Comparison of ENCODE assay signal across 8 cellular contexts in the genomic region with DNA sequence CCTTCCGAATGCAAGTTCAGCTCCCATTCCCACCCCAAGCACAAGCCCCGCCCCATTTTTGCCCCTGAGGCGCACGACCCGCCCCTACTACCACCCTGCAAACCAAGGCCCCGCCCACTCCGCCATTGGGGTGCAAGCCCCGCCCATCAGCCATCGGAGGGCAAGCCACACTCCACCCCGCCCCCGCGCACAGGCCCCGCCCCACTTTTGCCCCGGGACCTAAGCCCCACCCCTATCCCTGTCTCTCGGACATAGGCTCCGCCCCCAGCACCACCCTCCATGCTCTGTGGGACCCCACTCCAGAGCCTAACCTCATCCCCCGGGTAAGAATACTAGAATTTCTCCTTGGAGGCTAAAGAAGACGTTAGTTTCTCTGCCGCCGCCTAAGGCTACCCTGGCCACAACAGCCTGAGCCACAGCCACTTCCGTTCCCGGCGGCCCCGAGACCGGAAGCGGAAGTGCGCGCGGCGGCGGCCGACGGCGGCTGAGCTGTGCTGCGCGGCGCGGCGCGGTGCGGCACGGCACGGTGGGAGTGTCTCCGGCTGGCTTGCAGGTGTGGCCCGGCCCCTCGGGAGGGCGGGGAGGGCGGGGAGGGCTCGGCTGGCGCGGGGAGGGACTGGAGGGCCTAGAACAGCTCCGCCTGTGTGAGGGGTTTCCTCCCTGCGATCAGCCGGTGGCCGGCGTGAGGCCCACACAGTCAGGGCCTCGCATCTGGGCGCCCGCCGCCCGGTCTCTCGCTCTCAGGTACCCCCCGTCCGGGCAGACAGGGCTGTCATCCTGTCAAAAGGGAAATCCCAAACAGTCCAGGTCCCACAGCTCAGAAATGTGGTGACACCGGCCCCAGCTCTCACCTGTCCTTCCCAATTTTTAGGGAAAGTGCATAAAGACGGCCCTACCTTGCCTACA. TPM values are rescaled to one million over a fixed set of nuclear protein-coding genes. Genes with fewer than 3 reads are reported as not detected.
DNase-seq lines count a peak whose midpoint lies in the region; TF ChIP-seq lines count a peak whose summit lies in the region.

A gene (plus strand): TSS at position 451 of the 906 bp plus-strand sequence. CDS start 3,444 bp downstream, outside the sequence.

- peak within 1 kb of the TSS; percentile 83 for H3K9ac ChIP-seq in SK-N-SH

- TF ChIP-seq CTCF in GM06990 (IDR thresholded peaks at IDR 0.05; ENCODE audit: insufficient read depth, low read length, poor library complexity, severe bottlenecking) = no peak
- TF ChIP-seq CTCF in HFFc6 (IDR thresholded peaks at IDR 0.05) = no peak
- no peak for TF ChIP-seq CTCF in NB4 (IDR thresholded peaks at IDR 0.05; ENCODE audit: low read depth, low read length)
- TF ChIP-seq CTCF in SK-N-SH (IDR thresholded peaks at IDR 0.05) = no peak
- TF ChIP-seq CTCF in suprapubic skin (IDR thresholded peaks at IDR 0.05) = no peak

- H3K36me3 ChIP-seq in GM06990 (ENCODE audit: control insufficient read depth, insufficient read depth, low read length) (peaks cover under 1% of the 10 kb centered on the region; the same call in 1 of the 2 replicates), SK-N-SH (replicated peaks in 1 of 2; ENCODE audit: control insufficient read depth in 1 of 2, insufficient read depth in 2 of 2, low read length in 1 of 2) (peaks cover 4 to 7% of the 10 kb centered on the region in 2 experiments), suprapubic skin (peaks cover 4% of the 10 kb centered on the region)

- H3K27me3 Mint-ChIP-seq in HFFc6 (ENCODE audit: insufficient read depth) = peaks cover 3% of the 10 kb centered on the region
- no peaks in the 10 kb centered on the region for H3K27me3 Mint-ChIP-seq in activated naive CD4-positive, alpha-beta T cell treated with anti-CD3 and anti-CD28 coated beads, Interleukin-2, amount 50 U/mL, for 24 hours

- H3K9me2 ChIP-seq in SK-N-SH = no peaks in the 10 kb centered on the region

- WGBS in SK-N-SH (ENCODE audit: low lambda C conversion rate) = 0% methylated on average over 11 of the region's 66 CpGs
- 4% methylated on average over 7 of the region's 66 CpGs for WGBS in suprapubic skin

- H4K20me1 ChIP-seq in SK-N-SH (ENCODE audit: insufficient read depth) = 0 out of 2 replicates have a peak, but pooled peaks cover 8% of the 10 kb centered on the region

- peak within 1 kb of the TSS; percentile 87 for H3K4me2 ChIP-seq in SK-N-SH

- no peaks in the 10 kb centered on the region for H3K9me3 Mint-ChIP-seq in HFFc6
- H3K9me3 Mint-ChIP-seq in activated naive CD4-positive, alpha-beta T cell treated with anti-CD3 and anti-CD28 coated beads, Interleukin-2, amount 50 U/mL, for 24 hours = no peaks in the 10 kb centered on the region

- no peak for TF ChIP-seq EP300 in SK-N-SH (IDR thresholded peaks at IDR 0.05; ENCODE audit: borderline replicate concordance in 1 of 2, low read depth in 1 of 2, low read length in 1 of 2)
- no peak for TF ChIP-seq EP300 in suprapubic skin (IDR thresholded peaks at IDR 0.05)

- no peaks in the 10 kb centered on the region for H3K27me3 ChIP-seq in GM06990 (replicated peaks; ENCODE audit: control insufficient read depth, insufficient read depth, low read length)
- H3K27me3 ChIP-seq in SK-N-SH (ENCODE audit: insufficient read depth) = no peaks in the 10 kb centered on the region
- H3K27me3 ChIP-seq in suprapubic skin = no peaks in the 10 kb centered on the region

- peak within 1 kb of the TSS; percentile 96 for H3K4me3 Mint-ChIP-seq in HFFc6
- H3K4me3 Mint-ChIP-seq in activated naive CD4-positive, alpha-beta T cell treated with anti-CD3 and anti-CD28 coated beads, Interleukin-2, amount 50 U/mL, for 24 hours = peak within 1 kb of the TSS; percentile 97

- no peaks in the 10 kb centered on the region for H3K36me3 Mint-ChIP-seq in HFFc6 (ENCODE audit: low read depth)
- peaks cover 3% of the 10 kb centered on the region for H3K36me3 Mint-ChIP-seq in activated naive CD4-positive, alpha-beta T cell treated with anti-CD3 and anti-CD28 coated beads, Interleukin-2, amount 50 U/mL, for 24 hours

- H3K27ac Mint-ChIP-seq in HFFc6 = peak within 1 kb of the TSS; percentile 99
- H3K27ac Mint-ChIP-seq in activated naive CD4-positive, alpha-beta T cell treated with anti-CD3 and anti-CD28 coated beads, Interleukin-2, amount 50 U/mL, for 24 hours = peak within 1 kb of the TSS; percentile 99

- H3F3A ChIP-seq in SK-N-SH (replicated peaks; ENCODE audit: insufficient read depth) = peaks cover 16% of the 10 kb centered on the region

- peak within 1 kb of the TSS; percentile 91 to 96 for H3K27ac ChIP-seq in SK-N-SH (ENCODE audit: low read depth in 2 of 2, low read length in 1 of 2)
- H3K27ac ChIP-seq in suprapubic skin = peak within 1 kb of the TSS; percentile 97

- no peak for TF ChIP-seq RAD21 in SK-N-SH (IDR thresholded peaks at IDR 0.05; ENCODE audit: low read length)

- peaks cover 27% of the 10 kb centered on the region for H3K79me2 ChIP-seq in SK-N-SH (ENCODE audit: insufficient read depth)

- H3K4me1 Mint-ChIP-seq in HFFc6 (ENCODE audit: low read depth) = peaks cover 6% of the 10 kb centered on the region
- peaks cover 20% of the 10 kb centered on the region for H3K4me1 Mint-ChIP-seq in activated naive CD4-positive, alpha-beta T cell treated with anti-CD3 and anti-CD28 coated beads, Interleukin-2, amount 50 U/mL, for 24 hours

- H3K4me1 ChIP-seq in SK-N-SH (ENCODE audit: control insufficient read depth in 1 of 2, insufficient read depth in 2 of 2, low read depth in 1 of 2, low read length in 1 of 2) (peaks cover 0 to 7% of the 10 kb centered on the region in 2 experiments; a peak in 3 of 4 replicates), suprapubic skin (peaks cover 17% of the 10 kb centered on the region)

- CTCF ChIA-PET in SK-N-SH (lab: Yijun Ruan, JAX) = interaction anchor here (1.1 to 10.2 kb wide), 4 partner anchors 10 to 134 kb away, joined by 3 to 123 read pairs (median 6); a partner anchor contains a TSS

- peak within 1 kb of the TSS; percentile 94 for H2AFZ ChIP-seq in SK-N-SH (ENCODE audit: low read depth)

- H3K4me3 ChIP-seq in GM06990 (replicated peaks; ENCODE audit: low read depth, low read length) = peak within 1 kb of the TSS; percentile 90
- H3K4me3 ChIP-seq in NB4 (ENCODE audit: low read depth, low read length) = peak within 1 kb of the TSS; percentile 95
- H3K4me3 ChIP-seq in SK-N-SH (ENCODE audit: low read depth in 2 of 2, low read length in 1 of 2) = peak within 1 kb of the TSS; percentile 78 to 93
- H3K4me3 ChIP-seq in suprapubic skin = peak within 1 kb of the TSS; percentile 89

- TF ChIP-seq POLR2A in NB4 (IDR thresholded peaks at IDR 0.05; ENCODE audit: extremely low read depth, insufficient read length) (peak; percentile 88), suprapubic skin (IDR thresholded peaks at IDR 0.05) (peak in 1 of 2 donors; percentile 69)

- POLR2A ChIA-PET in SK-N-SH (lab: Yijun Ruan, JAX) = interaction anchor here (0.6 to 1.8 kb wide), 5 partner anchors 11 to 942 kb away, joined by 3 to 15 read pairs (median 4); a partner anchor contains a TSS

- H3K9me3 ChIP-seq in SK-N-SH (no peaks in the 10 kb centered on the region), suprapubic skin (no peaks in the 10 kb centered on the region)

- DNase-seq in GM06990 (ENCODE audit: extremely low read depth, insufficient read length) = peak; percentile 97
- peak; percentile 71 for DNase-seq in HFFc6
- DNase-seq in NB4 (ENCODE audit: low read depth) = peak; percentile 96
- DNase-seq in SK-N-SH = peak; percentile 99
- DNase-seq in glomerular endothelial cell (ENCODE audit: extremely low read depth, low read depth, low spot score) = peak; percentile 29
- DNase-seq in occipital lobe (lab: John Stamatoyannopoulos, UW) = peak; percentile 93
- peak; percentile 98 for DNase-seq in suprapubic skin (ENCODE audit: low spot score in 2 of 2)

TF ChIP-seq in SK-N-SH, 30 proteins besides CTCF, POLR2A, EP300 and RAD21 (continues in another document):
- TF ChIP-seq, protein P1, sequence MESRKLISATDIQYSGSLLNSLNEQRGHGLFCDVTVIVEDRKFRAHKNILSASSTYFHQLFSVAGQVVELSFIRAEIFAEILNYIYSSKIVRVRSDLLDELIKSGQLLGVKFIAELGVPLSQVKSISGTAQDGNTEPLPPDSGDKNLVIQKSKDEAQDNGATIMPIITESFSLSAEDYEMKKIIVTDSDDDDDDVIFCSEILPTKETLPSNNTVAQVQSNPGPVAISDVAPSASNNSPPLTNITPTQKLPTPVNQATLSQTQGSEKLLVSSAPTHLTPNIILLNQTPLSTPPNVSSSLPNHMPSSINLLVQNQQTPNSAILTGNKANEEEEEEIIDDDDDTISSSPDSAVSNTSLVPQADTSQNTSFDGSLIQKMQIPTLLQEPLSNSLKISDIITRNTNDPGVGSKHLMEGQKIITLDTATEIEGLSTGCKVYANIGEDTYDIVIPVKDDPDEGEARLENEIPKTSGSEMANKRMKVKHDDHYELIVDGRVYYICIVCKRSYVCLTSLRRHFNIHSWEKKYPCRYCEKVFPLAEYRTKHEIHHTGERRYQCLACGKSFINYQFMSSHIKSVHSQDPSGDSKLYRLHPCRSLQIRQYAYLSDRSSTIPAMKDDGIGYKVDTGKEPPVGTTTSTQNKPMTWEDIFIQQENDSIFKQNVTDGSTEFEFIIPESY (IDR thresholded peaks at IDR 0.05; ENCODE audit: borderline replicate concordance, low read depth) = peak; percentile 45; the same call in 1 of the 2 replicates
- TF ChIP-seq, protein P2, sequence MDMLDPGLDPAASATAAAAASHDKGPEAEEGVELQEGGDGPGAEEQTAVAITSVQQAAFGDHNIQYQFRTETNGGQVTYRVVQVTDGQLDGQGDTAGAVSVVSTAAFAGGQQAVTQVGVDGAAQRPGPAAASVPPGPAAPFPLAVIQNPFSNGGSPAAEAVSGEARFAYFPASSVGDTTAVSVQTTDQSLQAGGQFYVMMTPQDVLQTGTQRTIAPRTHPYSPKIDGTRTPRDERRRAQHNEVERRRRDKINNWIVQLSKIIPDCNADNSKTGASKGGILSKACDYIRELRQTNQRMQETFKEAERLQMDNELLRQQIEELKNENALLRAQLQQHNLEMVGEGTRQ (IDR thresholded peaks at IDR 0.05; ENCODE audit: borderline replicate concordance, low read depth, low read length) = no peak
- TF ChIP-seq FOXM1 (IDR thresholded peaks at IDR 0.05; ENCODE audit: low read depth) (no peak), SMC3 (IDR thresholded peaks at IDR 0.05; ENCODE audit: low read depth, low read length) (no peak), YY1 (IDR thresholded peaks at IDR 0.05; ENCODE audit: low read depth) (peak; percentile 54; the same call in 1 of the 2 replicates), RXRA (IDR thresholded peaks at IDR 0.05; ENCODE audit: borderline replicate concordance, low read depth) (no peak)

RNA-seq across cellular contexts. Expression of the gene that starts here (rescaled TPM):
- total RNA-seq in HFFc6 (2021; fragmentation: NEBNext Ultra II Directional; extraction: Animal tissue kit (Norgen Biotek cat#: 25700)) = 10 to 100 TPM in 1 of 6 experiments, 1 to 10 TPM in 5; 7.9 to 10.0 (median 9.1) TPM
- polyA plus RNA-seq in SK-N-SH (2012; rRNA removed) = 15.2 and 19.6 TPM in 2 replicates
- polyA plus RNA-seq in SK-N-SH (2012; cell fraction: cytosol; rRNA removed) = 5.8 and 8.0 TPM in 2 replicates
- polyA plus RNA-seq in SK-N-SH (2012; cell fraction: nucleus; rRNA removed) = 52.0 and 74.5 TPM in 2 replicates
- 7.3 and 22.3 TPM in 2 replicates for total RNA-seq in glomerular endothelial cell
- 43.4 TPM for total RNA-seq in occipital lobe
- total RNA-seq in suprapubic skin = 10 to 100 TPM in 3 of 4 donors, 1 to 10 TPM in 1; 8.7 to 43.1 (median 16.8) TPM

Comparison
In these comparisons a context has a peak if more than half of its experiments do, and no peak if none do; other contexts are left out.
1. Peak in every context shown above with its lines: DNase-seq, H3K4me3 ChIP-seq and H3K27ac ChIP-seq.
2. DNase-seq: peak in every context shown above with its lines; median percentile 99 in SK-N-SH; 98 in suprapubic skin; 97 in GM06990; 96 in NB4; 93 in occipital lobe; 71 in HFFc6; 29 in glomerular endothelial cell.